10 cellular contexts compared by ENCODE assay signal in genomic region chr1:113040718-113041412, GRCh38.
"Had no signal": no experiment of that assay in that cellular context is flagged by ENCODE, and none has a peak within 500 bp of the region (broad histone marks: within the 10 kb centered on the region; RNA-seq: fewer than 3 reads in every experiment).

No MANE protein-coding gene starts in this region.

- H3K36me3 ChIP-seq: pancreas, tibial nerve had no signal

- H3K9me3 ChIP-seq: pancreas, tibial nerve had no signal

- FAIRE-seq: pancreas had no signal

- ATAC-seq: left lobe of liver, pancreas, T-cell had no signal

- DNase-seq: activated CD4-positive, alpha-beta T cell treated with anti-CD3 and anti-CD28 coated beads, Interleukin-2, amount 10 ng/mL, durations not matched to agents 24 days and 14 days; central memory CD4-positive, alpha-beta T cell; effector CD8-positive, alpha-beta T cell; pancreas; T-cell had no signal

- H3K4me3 ChIP-seq: coronary artery, pancreas, skin epidermis, tibial nerve had no signal

- H3K36me3 Mint-ChIP-seq: activated naive CD4-positive, alpha-beta T cell treated with anti-CD3 and anti-CD28 coated beads, Interleukin-2, amount 50 U/mL, for 24 hours; T-cell had no signal

- H3K27ac ChIP-seq: coronary artery, pancreas, skin epidermis had no signal

- H3K4me3 Mint-ChIP-seq: activated CD4-positive, alpha-beta T cell treated with anti-CD3 and anti-CD28 coated beads, Interleukin-2, amount 10 ng/mL, durations not matched to agents 24 days and 14 days; activated naive CD4-positive, alpha-beta T cell treated with anti-CD3 and anti-CD28 coated beads, Interleukin-2, amount 50 U/mL, for 24 hours; T-cell had no signal

- H3K27ac Mint-ChIP-seq: activated CD4-positive, alpha-beta T cell treated with anti-CD3 and anti-CD28 coated beads, Interleukin-2, amount 10 ng/mL, durations not matched to agents 24 days and 14 days; activated naive CD4-positive, alpha-beta T cell treated with anti-CD3 and anti-CD28 coated beads, Interleukin-2, amount 50 U/mL, for 24 hours; T-cell had no signal

- H3K27me3 Mint-ChIP-seq: activated CD4-positive, alpha-beta T cell treated with anti-CD3 and anti-CD28 coated beads, Interleukin-2, amount 10 ng/mL, durations not matched to agents 24 days and 14 days had no signal

- H3K4me1 ChIP-seq: pancreas had no signal

- H3K9me3 Mint-ChIP-seq: activated CD4-positive, alpha-beta T cell treated with anti-CD3 and anti-CD28 coated beads, Interleukin-2, amount 10 ng/mL, durations not matched to agents 24 days and 14 days; activated naive CD4-positive, alpha-beta T cell treated with anti-CD3 and anti-CD28 coated beads, Interleukin-2, amount 50 U/mL, for 24 hours; T-cell had no signal

- H3K27me3 ChIP-seq: pancreas, tibial nerve had no signal
